11 cellular contexts compared by ENCODE assay signal in the genomic region with DNA sequence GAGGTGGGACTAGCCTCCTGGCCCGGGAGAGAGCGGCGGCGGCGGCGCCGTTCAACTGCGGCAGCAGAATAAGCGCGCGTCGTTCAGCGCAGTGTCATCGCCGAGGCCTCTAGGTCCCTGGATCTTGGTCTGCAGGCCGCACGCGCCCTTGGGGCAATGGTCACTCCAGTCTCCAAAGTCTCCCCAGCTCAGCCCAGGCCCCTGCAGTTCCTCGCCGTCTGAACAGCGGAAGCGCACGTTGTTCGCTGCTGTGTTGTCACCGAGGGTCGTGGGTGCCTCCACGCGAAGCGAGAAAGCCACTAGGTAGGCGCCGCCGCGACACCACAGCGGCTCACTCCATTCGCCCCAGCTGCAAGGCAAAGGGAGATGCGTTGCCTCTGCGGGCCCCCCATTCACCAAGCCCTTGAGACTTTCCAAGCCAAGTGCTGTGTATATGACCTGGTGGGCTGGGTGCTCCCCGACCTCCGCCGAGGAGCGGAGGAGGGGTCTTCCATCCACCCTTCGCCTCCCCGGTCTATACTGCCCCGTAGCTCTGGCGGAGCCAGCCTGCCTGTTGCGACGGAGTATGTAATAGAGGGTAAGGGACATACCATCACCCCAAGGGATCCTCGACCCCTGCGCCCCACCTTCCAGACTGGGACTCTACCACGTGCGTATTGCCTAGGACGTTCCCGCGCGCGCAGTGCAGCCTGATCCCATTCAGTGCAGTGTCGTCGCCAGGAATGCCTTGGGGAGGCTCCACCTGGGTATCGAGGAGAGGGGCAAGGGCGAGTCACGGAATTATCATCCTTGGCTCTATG. TPM values are rescaled to one million over a fixed set of nuclear protein-coding genes. Genes with fewer than 3 reads are reported as not detected.
A peak's percentile ranks its signal among the peaks of the same experiment; 100 is the strongest.
DNase-seq lines count a peak whose midpoint lies in the region; ATAC-seq and FAIRE-seq lines count a peak whose summit lies in the region.
"Had no signal": no experiment of that assay in that cellular context is flagged by ENCODE, and none has a peak within 500 bp of the region (broad histone marks: within the 10 kb centered on the region; RNA-seq: fewer than 3 reads in every experiment).

No MANE protein-coding gene starts in this region.

- DNase-seq in left ventricle myocardium superior, result peak; percentile 36
- DNase-seq in left cardiac atrium, result no peak
- DNase-seq in activated naive CD8-positive, alpha-beta T cell treated with anti-CD3 and anti-CD28 coated beads, Interleukin-2, amount 50 U/mL, for 24 hours, result no peak
- no peak for DNase-seq in memory B cell (ENCODE audit: low spot score in 2 of 2)
- no peak for DNase-seq in urothelium cell line (ENCODE audit: low spot score)
- no peak for DNase-seq in NCI-H524 treated with DMSO at 0.1 percent for 48 hours (lab: John Stamatoyannopoulos, UW)
- DNase-seq in SKM-1 (lab: John Stamatoyannopoulos, UW; ENCODE audit: unreplicated experiment), result no peak
- DNase-seq: DMS 273 treated with DMSO at 0.1 percent for 48 hours, NCI-H510A treated with DMSO at 0.1 percent for 48 hours had no signal

- no peak overlapping the region for H3K27ac Mint-ChIP-seq in activated naive CD8-positive, alpha-beta T cell treated with anti-CD3 and anti-CD28 coated beads, Interleukin-2, amount 50 U/mL, for 24 hours
- H3K27ac Mint-ChIP-seq in memory B cell, result no peak overlapping the region
- H3K27ac Mint-ChIP-seq: activated naive CD4-positive, alpha-beta T cell treated with anti-CD3 and anti-CD28 coated beads, Interleukin-2, amount 50 U/mL, for 72 hours had no signal

- H3K4me3 Mint-ChIP-seq in activated naive CD8-positive, alpha-beta T cell treated with anti-CD3 and anti-CD28 coated beads, Interleukin-2, amount 50 U/mL, for 24 hours, result peak overlapping the region; percentile 45
- H3K4me3 Mint-ChIP-seq in memory B cell, result peak overlapping the region; percentile 52

- FAIRE-seq in urothelium cell line (lab: Jason Lieb, UNC), result peak; percentile 48

- ATAC-seq in left ventricle myocardium superior (no peak), left cardiac atrium (no peak), memory B cell (ENCODE audit: low read depth) (no peak), GM18502 (IDR thresholded peaks at IDR 0.05; ENCODE audit: poor library complexity, unreplicated experiment) (no peak)
- ATAC-seq in activated naive CD8-positive, alpha-beta T cell treated with anti-CD3 and anti-CD28 coated beads, Interleukin-2, amount 50 U/mL, for 24 hours, result no peak
- ATAC-seq: activated naive CD4-positive, alpha-beta T cell treated with anti-CD3 and anti-CD28 coated beads, Interleukin-2, amount 50 U/mL, for 72 hours had no signal

- H3K4me1 Mint-ChIP-seq in activated naive CD8-positive, alpha-beta T cell treated with anti-CD3 and anti-CD28 coated beads, Interleukin-2, amount 50 U/mL, for 24 hours, result peaks cover 19% of the 10 kb centered on the region
- peaks cover 13% of the 10 kb centered on the region for H3K4me1 Mint-ChIP-seq in memory B cell

- H3K9me3 Mint-ChIP-seq in activated naive CD8-positive, alpha-beta T cell treated with anti-CD3 and anti-CD28 coated beads, Interleukin-2, amount 50 U/mL, for 24 hours, result no peaks in the 10 kb centered on the region
- no peaks in the 10 kb centered on the region for H3K9me3 Mint-ChIP-seq in memory B cell
- H3K9me3 Mint-ChIP-seq: activated naive CD4-positive, alpha-beta T cell treated with anti-CD3 and anti-CD28 coated beads, Interleukin-2, amount 50 U/mL, for 72 hours had no signal

- peaks cover 2% of the 10 kb centered on the region for H3K36me3 Mint-ChIP-seq in activated naive CD8-positive, alpha-beta T cell treated with anti-CD3 and anti-CD28 coated beads, Interleukin-2, amount 50 U/mL, for 24 hours (ENCODE audit: low read depth)
- H3K36me3 Mint-ChIP-seq in memory B cell, result no peaks in the 10 kb centered on the region
- H3K36me3 Mint-ChIP-seq: activated naive CD4-positive, alpha-beta T cell treated with anti-CD3 and anti-CD28 coated beads, Interleukin-2, amount 50 U/mL, for 72 hours had no signal

- intact Hi-C loops in left ventricle myocardium superior (cut with micrococcal nuclease), result no loop called here
- intact Hi-C loops in left cardiac atrium (cut with DNase I), result loop anchor here (5.0 kb wide), 3 partner anchors 43 to 102 kb away; no protein-coding TSS in a partner anchor

- H3K27me3 Mint-ChIP-seq in activated naive CD8-positive, alpha-beta T cell treated with anti-CD3 and anti-CD28 coated beads, Interleukin-2, amount 50 U/mL, for 24 hours, result peaks cover 68% of the 10 kb centered on the region
- peaks cover 18% of the 10 kb centered on the region for H3K27me3 Mint-ChIP-seq in memory B cell

RNA-seq across cellular contexts. Expression of gene VMO1, which starts 0.7 kb away (rescaled TPM):
- total RNA-seq in left ventricle myocardium superior, result 0.69 TPM
- 1 to 10 TPM in 1 of 2 donors, under 1 TPM in 1; 0.81 to 1.1 TPM for total RNA-seq in left cardiac atrium

RNA-seq across cellular contexts. Expression of gene GLTPD2, which starts 3.3 kb away (rescaled TPM):
- total RNA-seq in left ventricle myocardium superior, result not detected
- not detected for total RNA-seq in left cardiac atrium
- total RNA-seq: activated naive CD4-positive, alpha-beta T cell treated with anti-CD3 and anti-CD28 coated beads, Interleukin-2, amount 50 U/mL, for 72 hours had no signal

RNA-seq across cellular contexts. Expression of gene PSMB6, which starts 10.5 kb away (rescaled TPM):
- total RNA-seq in left ventricle myocardium superior (199 TPM), left cardiac atrium (100 to 1,000 TPM; 145 to 147 TPM)

RNA-seq across cellular contexts. Expression of gene TM4SF5, which starts 13.8 kb away (rescaled TPM):
- total RNA-seq in left ventricle myocardium superior, result not detected
- total RNA-seq in left cardiac atrium, result not detected
- total RNA-seq: activated naive CD4-positive, alpha-beta T cell treated with anti-CD3 and anti-CD28 coated beads, Interleukin-2, amount 50 U/mL, for 72 hours had no signal
